ENCODE assay signal across 8 cellular contexts in genomic region chr5:96703985-96704384, GRCh38. TPM values are rescaled to one million over a fixed set of nuclear protein-coding genes. Genes with fewer than 3 reads are reported as not detected.
DNase-seq lines count a peak whose midpoint lies in the region; ATAC-seq and TF ChIP-seq lines count a peak whose summit lies in the region.

No MANE protein-coding gene starts in this region.

- TF ChIP-seq EP300 in transverse colon (IDR thresholded peaks at IDR 0.05; ENCODE audit: low read depth) = no peak

- H3K27me3 Mint-ChIP-seq in activated naive CD4-positive, alpha-beta T cell treated with anti-CD3 and anti-CD28 coated beads, Interleukin-2, amount 10 ng/mL, durations not matched to agents 7 days and 5 days = no peaks in the 10 kb centered on the region

- WGBS in mammary epithelial cell (ENCODE audit: low coverage, missing lambda C conversion rate) = 38% methylated on average over 3 of the region's 3 CpGs
- WGBS in lung, 2 donors = 36 to 70% methylated on average over 3 of the region's 3 CpGs
- 25 to 34% methylated on average over 1 to 3 of the region's 3 CpGs for WGBS in transverse colon (ENCODE audit: low coverage in 1 of 2), 2 donors

- H3K4me3 ChIP-seq in mammary epithelial cell (replicated peaks in 1 of 3; ENCODE audit: insufficient read depth in 1 of 3, low read depth in 2 of 3, low read length in 3 of 3) (peak overlapping the region; percentile 63 to 79 (median 68)), lung (no peak overlapping the region), transverse colon (peak overlapping the region in 2 of 4 donors; percentile 55 to 72)

- intact Hi-C loops in mammary epithelial cell (cut with micrococcal nuclease) = loop anchor here (1.0 to 5.0 kb wide), 2 partner anchors 14 to 42 kb away; partner anchors contain the start of gene CAST
- intact Hi-C loops in transverse colon (cut with DNase I; ENCODE audit: low total_unique reads) = no loop called here

- dilution Hi-C loops in mammary epithelial cell (cut with HindIII; ENCODE audit: low sequenced_read_pairs) = no loop called here

- CTCF ChIA-PET in activated naive CD4-positive, alpha-beta T cell treated with anti-CD3 and anti-CD28 coated beads, Interleukin-2, amount 10 ng/mL, durations not matched to agents 7 days and 5 days (lab: Charles Lee) = interaction anchor here (1.3 kb wide), 1 partner anchor 90 kb away, joined by 3 read pairs; no protein-coding TSS in a partner anchor
- CTCF ChIA-PET in mammary epithelial cell (lab: Charles Lee; ENCODE audit: low non-redundant PET) = no interaction called here

- no peak overlapping the region for H2AFZ ChIP-seq in mammary epithelial cell (ENCODE audit: low read depth, low read length)

- TF ChIP-seq POLR2A in transverse colon (IDR thresholded peaks at IDR 0.05) = no peak

- ATAC-seq in lung (ENCODE audit: insufficient read depth, low FRiP score) (no peak), GM21529 (IDR thresholded peaks at IDR 0.05; ENCODE audit: unreplicated experiment) (no peak), GM18861 (IDR thresholded peaks at IDR 0.05; ENCODE audit: unreplicated experiment) (no peak), HG03457 (IDR thresholded peaks at IDR 0.05; ENCODE audit: unreplicated experiment) (no peak)

- H3K4me1 Mint-ChIP-seq in activated naive CD4-positive, alpha-beta T cell treated with anti-CD3 and anti-CD28 coated beads, Interleukin-2, amount 10 ng/mL, durations not matched to agents 7 days and 5 days = peaks cover 43% of the 10 kb centered on the region

- in situ Hi-C loops in mammary epithelial cell (cut with MboI; ENCODE audit: low sequenced_read_pairs in 2 of 2) = no loop called here
- in situ Hi-C loops in transverse colon (cut with MboI; ENCODE audit: low pct_ligation_motif_present in 1 of 4, low pct_unique_long_range_greater_than_20kb in 1 of 4, low sequenced_read_pairs in 3 of 4) = no loop called here

- peak overlapping the region; percentile 90 for H3K4me2 ChIP-seq in mammary epithelial cell (ENCODE audit: insufficient read depth, low read depth, low read length)

- no TSS peak for BruUV-seq in mammary epithelial cell (replicated peaks; lab: Mats Ljungman, UMichigan)

- H3K79me2 ChIP-seq in mammary epithelial cell (ENCODE audit: insufficient read depth, low read length) = peaks cover 80% of the 10 kb centered on the region

- no peaks in the 10 kb centered on the region for H3K9me3 ChIP-seq in mammary epithelial cell (replicated peaks; ENCODE audit: insufficient read depth, low read length)
- H3K9me3 ChIP-seq in lung (ENCODE audit: control insufficient read depth in 2 of 2, insufficient read depth in 1 of 2, low read length in 1 of 2) = no peaks in the 10 kb centered on the region
- H3K9me3 ChIP-seq in transverse colon = no peaks in the 10 kb centered on the region

- H3K27ac Mint-ChIP-seq in activated naive CD4-positive, alpha-beta T cell treated with anti-CD3 and anti-CD28 coated beads, Interleukin-2, amount 10 ng/mL, durations not matched to agents 7 days and 5 days = peak overlapping the region; percentile 92

- no peaks in the 10 kb centered on the region for H4K20me1 ChIP-seq in mammary epithelial cell (ENCODE audit: insufficient read depth, low read length)

- no peak for DNase-seq in activated naive CD4-positive, alpha-beta T cell treated with anti-CD3 and anti-CD28 coated beads, Interleukin-2, amount 10 ng/mL, durations not matched to agents 7 days and 5 days
- DNase-seq in activated naive CD4-positive, alpha-beta T cell treated with anti-CD3 and anti-CD28 coated beads, Interleukin-2, amount 50 U/mL, for 16 hours = no peak
- no peak for DNase-seq in mammary epithelial cell
- no peak for DNase-seq in lung (ENCODE audit: low spot score)
- DNase-seq in transverse colon = no peak

- H3K36me3 Mint-ChIP-seq in activated naive CD4-positive, alpha-beta T cell treated with anti-CD3 and anti-CD28 coated beads, Interleukin-2, amount 10 ng/mL, durations not matched to agents 7 days and 5 days = peaks cover 7% of the 10 kb centered on the region

- H3K4me1 ChIP-seq in mammary epithelial cell (ENCODE audit: insufficient read depth, low read length) (peaks cover 61% of the 10 kb centered on the region), lung (ENCODE audit: control insufficient read depth in 2 of 2, insufficient read depth in 2 of 2, low read length in 2 of 2) (peaks cover 4 to 20% of the 10 kb centered on the region in 2 donors), transverse colon (peaks cover 11 to 20% (median 13%) of the 10 kb centered on the region in 4 donors)

- H3K4me3 Mint-ChIP-seq in activated naive CD4-positive, alpha-beta T cell treated with anti-CD3 and anti-CD28 coated beads, Interleukin-2, amount 10 ng/mL, durations not matched to agents 7 days and 5 days = peak overlapping the region; percentile 77

- TF ChIP-seq CTCF in mammary epithelial cell (conservative IDR thresholded peaks at IDR 0.05 in 1 of 2, IDR thresholded peaks at IDR 0.05 in 1 of 2; ENCODE audit: extremely low read depth in 1 of 2, insufficient read depth in 1 of 2, low read depth in 1 of 2, low read length in 2 of 2) (no peak), lung (IDR thresholded peaks at IDR 0.05; ENCODE audit: control extremely low read depth, extremely low read depth) (no peak), transverse colon (IDR thresholded peaks at IDR 0.05) (no peak)

- peak overlapping the region; percentile 99 for H3K27ac ChIP-seq in mammary epithelial cell (ENCODE audit: insufficient read depth, low read depth, low read length)
- peak overlapping the region; percentile 23 to 59 for H3K27ac ChIP-seq in lung (ENCODE audit: low read depth in 1 of 2, low read length in 1 of 2)
- peak overlapping the region; percentile 89 to 94 (median 92) for H3K27ac ChIP-seq in transverse colon

- no peaks in the 10 kb centered on the region for H3K9me3 Mint-ChIP-seq in activated naive CD4-positive, alpha-beta T cell treated with anti-CD3 and anti-CD28 coated beads, Interleukin-2, amount 10 ng/mL, durations not matched to agents 7 days and 5 days

- H3K27me3 ChIP-seq in mammary epithelial cell (ENCODE audit: insufficient read depth, low read length) = no peaks in the 10 kb centered on the region
- H3K27me3 ChIP-seq in lung (ENCODE audit: control insufficient read depth, insufficient read depth) = no peaks in the 10 kb centered on the region
- no peaks in the 10 kb centered on the region for H3K27me3 ChIP-seq in transverse colon

- H3K9ac ChIP-seq in mammary epithelial cell (ENCODE audit: insufficient read depth, low read length) = peak overlapping the region; percentile 99

- H3K36me3 ChIP-seq in mammary epithelial cell (ENCODE audit: insufficient read depth, low read length) = no peaks in the 10 kb centered on the region
- peaks cover 0 to 3% of the 10 kb centered on the region in 2 donors for H3K36me3 ChIP-seq in lung (ENCODE audit: control insufficient read depth in 2 of 2, insufficient read depth in 2 of 2, low read length in 2 of 2)
- H3K36me3 ChIP-seq in transverse colon = peaks cover 0 to 8% (median 0%) of the 10 kb centered on the region in 4 donors

RNA-seq across cellular contexts. Expression of gene CAST, which starts 41.8 kb away (rescaled TPM):
- total RNA-seq in mammary epithelial cell (100 to 1,000 TPM; 397 to 459 TPM), lung (100 to 1,000 TPM; 269 to 279 TPM), transverse colon (100 to 1,000 TPM; 237 to 556 (median 335) TPM)
- polyA plus RNA-seq in mammary epithelial cell (339 TPM), lung (10 to 100 TPM; 84.8 to 98.6 TPM)
- 359 TPM for polyA minus RNA-seq in mammary epithelial cell

Comparison
In these comparisons a context has a peak if more than half of its experiments do, and no peak if none do; other contexts are left out.
1. H3K27ac ChIP-seq: peak in every context shown above with its lines; median percentile 99 in mammary epithelial cell; 92 in transverse colon; 41 in lung.